Comparison of ENCODE assay signal across 28 cellular contexts in the genomic region with DNA sequence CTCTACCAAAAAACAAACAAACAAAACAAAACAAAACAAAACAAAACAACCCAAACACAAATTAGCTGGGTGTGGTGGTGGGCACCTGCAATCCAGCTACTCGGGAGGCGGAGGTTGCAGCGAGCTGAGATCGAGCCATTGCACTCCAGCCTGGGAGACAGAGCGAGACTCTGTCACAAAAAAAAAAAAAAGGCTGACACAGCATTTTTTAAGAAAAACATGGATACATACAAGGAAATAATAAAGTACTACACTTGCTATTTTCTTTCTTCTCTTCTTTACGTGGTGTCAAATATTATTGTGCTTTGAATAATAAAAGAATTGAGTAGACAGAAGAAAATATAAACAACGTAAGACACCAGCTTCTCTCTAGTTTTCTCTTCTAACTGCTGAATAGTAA.
"Had no signal": no experiment of that assay in that cellular context is flagged by ENCODE, and none has a peak within 500 bp of the region (broad histone marks: within the 10 kb centered on the region; RNA-seq: fewer than 3 reads in every experiment).

No MANE protein-coding gene starts in this region.

- H3K4me1 ChIP-seq: neural progenitor cell, parathyroid adenoma, psoas muscle, spleen, suprapubic skin, testis, tibial artery, transverse colon, upper lobe of right lung, uterus had no signal

- H3K27me3 ChIP-seq: neural progenitor cell, ovary, suprapubic skin, testis, tibial artery, transverse colon, upper lobe of right lung, uterus had no signal

- H2AFZ ChIP-seq: neural progenitor cell, parathyroid adenoma had no signal

- H3K36me3 ChIP-seq: neural progenitor cell, ovary, spleen, suprapubic skin, tibial artery, transverse colon, upper lobe of right lung, uterus had no signal

- DNase-seq: natural killer cell; occipital lobe; ovary; posterior cingulate gyrus; psoas muscle; right cardiac atrium; spleen; stimulated activated CD4-positive, alpha-beta T cell treated with anti-CD3 and anti-CD28 coated beads, Interleukin-12 subunit alpha, Interleukin-12 subunit beta, amount 100 ng/mL, for 4 hours; stimulated activated CD4-positive, alpha-beta T cell treated with anti-CD3 and anti-CD28 coated beads, Interleukin-1b, Interleukin-23, amount 100 ng/mL, for 48 hours; stimulated activated CD4-positive, alpha-beta T cell treated with anti-CD3 and anti-CD28 coated beads, Interleukin-4, amount 100 ng/mL, for 1 hour; stimulated activated CD4-positive, alpha-beta T cell treated with anti-CD3 and anti-CD28 coated beads, Interleukin-4, amount 100 ng/mL, for 4 hours; stimulated activated CD8-positive, alpha-beta memory T cell treated with anti-CD3 and anti-CD28 coated beads, Interleukin-4, amount 100 ng/mL, for 48 hours; stimulated activated naive CD4-positive, alpha-beta T cell; stimulated activated naive CD8-positive, alpha-beta T cell treated with anti-CD3 and anti-CD28 coated beads, Interleukin-15, amount 100 ng/mL, for 72 hours; stimulated activated naive CD8-positive, alpha-beta T cell treated with anti-CD3 and anti-CD28 coated beads, Interleukin-15, Interleukin-2, amounts not matched to agents 100 U/mL and 50 U/mL, for 24 hours; substantia nigra; testis; tibial artery; transverse colon; upper lobe of right lung; uterus had no signal

- H3K79me2 ChIP-seq: parathyroid adenoma had no signal

- H3K9ac ChIP-seq: neural progenitor cell, parathyroid adenoma had no signal

- H3K9me3 ChIP-seq: ovary, psoas muscle, suprapubic skin, testis, transverse colon, upper lobe of right lung, uterus had no signal

- H3K4me2 ChIP-seq: neural progenitor cell, smooth muscle cell had no signal

- H3K4me3 ChIP-seq: neural progenitor cell, ovary, psoas muscle, skin epidermis, smooth muscle cell, spleen, suprapubic skin, testis, tibial artery, transverse colon, upper lobe of right lung, uterus had no signal

- H3K27ac ChIP-seq: neural progenitor cell, ovary, parathyroid adenoma, psoas muscle, skin epidermis, spleen, suprapubic skin, testis, tibial artery, transverse colon, upper lobe of right lung, uterus had no signal

- ATAC-seq: natural killer cell; psoas muscle; right cardiac atrium; sciatic nerve; stimulated activated memory B cell treated with anti-CD40 and anti-IgM and Interleukin-4, amounts not matched to agents 10 μg/mL and 1 μg/mL and 100 μg/mL, for 72 hours; stimulated activated naive CD8-positive, alpha-beta T cell treated with anti-CD3 and anti-CD28 coated beads, Interleukin-15, amount 100 ng/mL, for 72 hours; stimulated activated naive CD8-positive, alpha-beta T cell treated with anti-CD3 and anti-CD28 coated beads, Interleukin-15, Interleukin-2, amounts not matched to agents 100 U/mL and 50 U/mL, for 24 hours; upper lobe of right lung had no signal
